22 cellular contexts compared by ENCODE assay signal in genomic region chr6:118218156-118218555, GRCh38.
"Had no signal": no experiment of that assay in that cellular context is flagged by ENCODE, and none has a peak within 500 bp of the region (broad histone marks: within the 10 kb centered on the region; RNA-seq: fewer than 3 reads in every experiment).

No MANE protein-coding gene starts in this region.

- H3K4me1 ChIP-seq: esophagus squamous epithelium, left lung, lower lobe of right lung, parathyroid adenoma, sigmoid colon, spleen, tibial nerve, upper lobe of left lung had no signal

- ATAC-seq: effector memory CD8-positive, alpha-beta T cell; left lung; lower lobe of right lung; natural killer cell treated with Interleukin-12 subunit alpha and Interleukin-12 subunit beta and Interleukin-15 and Interleukin-18, amount 100 ng/mL, for 72 hours; stimulated activated naive B cell treated with anti-CD40 and anti-IgM and Interleukin-4, amounts not matched to agents 10 μg/mL and 1 μg/mL and 100 μg/mL, for 72 hours had no signal

- H3K36me3 ChIP-seq: esophagus squamous epithelium, left lung, lower lobe of right lung, sigmoid colon, spleen, thoracic aorta, tibial nerve, upper lobe of left lung had no signal

- DNase-seq: cerebellar nuclear complex; cortex of kidney; effector memory CD8-positive, alpha-beta T cell; erythroblast; esophagus squamous epithelium; foreskin melanocyte; kidney; left lung; lower lobe of right lung; naive B cell; right cardiac atrium; sigmoid colon; spleen; stimulated activated CD4-positive, alpha-beta T cell treated with anti-CD3 and anti-CD28 coated beads, Interleukin-4, amount 100 ng/mL, for 4 hours; stimulated activated naive B cell treated with anti-CD40 and anti-IgM and Interleukin-4, amounts not matched to agents 10 μg/mL and 1 μg/mL and 100 μg/mL, for 72 hours; upper lobe of left lung had no signal

- H3K9me3 ChIP-seq: esophagus squamous epithelium, left lung, lower lobe of right lung, sigmoid colon, spleen, thoracic aorta, tibial nerve, upper lobe of left lung had no signal

- H3K27me3 ChIP-seq: esophagus squamous epithelium, hepatocyte, left lung, sigmoid colon, spleen, tibial nerve, upper lobe of left lung had no signal

- H3K4me3 ChIP-seq: esophagus squamous epithelium, hepatocyte, left lung, lower lobe of right lung, sigmoid colon, skin epidermis, spleen, thoracic aorta, tibial nerve, upper lobe of left lung had no signal

- H3K27ac ChIP-seq: esophagus squamous epithelium, hepatocyte, left lung, lower lobe of right lung, parathyroid adenoma, sigmoid colon, skin epidermis, spleen, thoracic aorta, tibial nerve, upper lobe of left lung had no signal
